ENCODE assay signal across 27 cellular contexts in the genomic region with DNA sequence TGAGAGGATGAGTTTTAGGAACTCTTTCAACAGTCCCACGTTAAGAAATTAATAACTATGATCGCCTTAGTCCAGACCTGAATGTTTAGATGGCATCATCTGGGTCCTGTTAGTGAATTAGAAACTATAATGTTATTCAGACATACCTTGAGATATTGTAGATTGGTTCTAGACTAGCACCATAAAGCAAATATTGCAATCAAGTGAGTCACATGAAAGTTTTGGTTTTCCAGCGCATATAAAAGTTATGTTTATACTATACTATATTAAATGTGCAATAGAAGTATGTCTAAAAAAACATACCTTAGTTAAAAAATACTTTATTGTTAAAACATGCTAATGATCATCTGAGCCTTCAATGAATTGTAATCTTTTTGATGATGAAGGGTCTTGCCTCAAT.
DNase-seq lines count a peak whose midpoint lies in the region; ATAC-seq and TF ChIP-seq lines count a peak whose summit lies in the region.
"Had no signal": no experiment of that assay in that cellular context is flagged by ENCODE, and none has a peak within 500 bp of the region (broad histone marks: within the 10 kb centered on the region; RNA-seq: fewer than 3 reads in every experiment).

No MANE protein-coding gene starts in this region.

- DNase-seq in PC-3 = peak; percentile 68
- DNase-seq in activated CD4-positive, alpha-beta T cell treated with anti-CD3 and anti-CD28 coated beads for 4 hours = no peak
- DNase-seq: 8988T; ACHN; AML-193; BE2C; C1 segment of cervical spinal cord; Caco-2; Calu3; CD4-positive, alpha-beta memory T cell; CD4-positive, alpha-beta T cell; CD4-positive, CD25-positive, alpha-beta regulatory T cell; CD8-positive, alpha-beta memory T cell; CD8-positive, alpha-beta T cell; COR-L47; DMS 273 treated with DMSO at 0.1 percent for 48 hours; DMS153; DMS53; DMS79; DMS79 treated with DMSO at 0.1 percent for 48 hours; DND-41; EL had no signal

- H3K36me3 ChIP-seq in PC-3 (ENCODE audit: low read depth, low read length) = no peaks in the 10 kb centered on the region
- H3K36me3 ChIP-seq: BE2C; BLaER1; BLaER1 treated with 17β-estradiol and CSF1 and Interleukin-3, amounts not matched to agents 10 nM and 100 nM had no signal

- peaks cover 6% of the 10 kb centered on the region for H3F3A ChIP-seq in PC-3 (ENCODE audit: low read length, unreplicated experiment)

- CTCF ChIA-PET in PC-3 (lab: Charles Lee) = no interaction called here

- no peaks in the 10 kb centered on the region for H3K9me3 ChIP-seq in PC-3 (ENCODE audit: low read length)
- H3K9me3 ChIP-seq: A549; BE2C; BLaER1; BLaER1 treated with 17β-estradiol and CSF1 and Interleukin-3, amounts not matched to agents 10 nM and 100 nM; Caco-2 had no signal

- BruUV-seq in PC-3 (replicated peaks; lab: Mats Ljungman, UMichigan) = no TSS peak

- peaks cover 33% of the 10 kb centered on the region for H3K4me1 ChIP-seq in PC-3 (ENCODE audit: insufficient read depth, low read length)
- H3K4me1 ChIP-seq: BE2C, BLaER1 had no signal

- no peak overlapping the region for H2AFZ ChIP-seq in PC-3 (ENCODE audit: low read length)

- H3K27ac ChIP-seq in PC-3 (ENCODE audit: low read length) = peak overlapping the region; percentile 10
- H3K27ac ChIP-seq: 22Rv1; A549; BLaER1; BLaER1 treated with 17β-estradiol and CSF1 and Interleukin-3, amounts not matched to agents 10 nM and 100 nM; C4-2B had no signal

- H3K27me3 ChIP-seq in PC-3 (ENCODE audit: low read length) = no peaks in the 10 kb centered on the region
- H3K27me3 ChIP-seq: BE2C; BLaER1; BLaER1 treated with 17β-estradiol and CSF1 and Interleukin-3, amounts not matched to agents 10 nM and 100 nM had no signal

- intact Hi-C loops in PC-3 (cut with micrococcal nuclease) = loop anchor here (5.0 kb wide), 1 partner anchor 53 kb away; no protein-coding TSS in a partner anchor

- no peak overlapping the region for H3K4me3 ChIP-seq in PC-3 (ENCODE audit: low read length)
- H3K4me3 ChIP-seq: A549; BLaER1; BLaER1 treated with 17β-estradiol and CSF1 and Interleukin-3, amounts not matched to agents 10 nM and 100 nM had no signal

- no peaks in the 10 kb centered on the region for H3K9me2 ChIP-seq in PC-3 (replicated peaks; ENCODE audit: low read length)

- H4K20me1 ChIP-seq in PC-3 (ENCODE audit: low read length) = no peaks in the 10 kb centered on the region
- H4K20me1 ChIP-seq: BLaER1; BLaER1 treated with 17β-estradiol and CSF1 and Interleukin-3, amounts not matched to agents 10 nM and 100 nM had no signal

- H3K9ac ChIP-seq in PC-3 (ENCODE audit: low read length) = no peak overlapping the region
- H3K9ac ChIP-seq: BLaER1; BLaER1 treated with 17β-estradiol and CSF1 and Interleukin-3, amounts not matched to agents 10 nM and 100 nM had no signal

- H3K79me2 ChIP-seq in PC-3 (ENCODE audit: low read length) = no peaks in the 10 kb centered on the region

- peak overlapping the region; percentile 29; the same call in 1 of the 2 replicates for H3K4me2 ChIP-seq in PC-3 (ENCODE audit: low read length)
- H3K4me2 ChIP-seq: A549; BLaER1; BLaER1 treated with 17β-estradiol and CSF1 and Interleukin-3, amounts not matched to agents 10 nM and 100 nM had no signal

- peak; percentile 62 for ATAC-seq in PC-3
- ATAC-seq: A549; CD8-positive, alpha-beta T cell had no signal

- POLR2A ChIA-PET in PC-3 (lab: Charles Lee; ENCODE audit: unreplicated experiment) = no interaction called here

- no peak for TF ChIP-seq CTCF in PC-3 (conservative IDR thresholded peaks at IDR 0.05; ENCODE audit: low read depth, low read length)
